Comparison of ENCODE assay signal across 8 cellular contexts in genomic region chr6:154606457-154606856, GRCh38.
A peak's percentile ranks its signal among the peaks of the same experiment; 100 is the strongest.
DNase-seq lines count a peak whose midpoint lies in the region; ATAC-seq lines count a peak whose summit lies in the region.

No MANE protein-coding gene starts in this region.

- H3K27me3 Mint-ChIP-seq in activated naive CD4-positive, alpha-beta T cell treated with anti-CD3 and anti-CD28 coated beads, Interleukin-2, amount 10 ng/mL, durations not matched to agents 7 days and 5 days = peaks cover 6% of the 10 kb centered on the region

- H3K36me3 Mint-ChIP-seq in activated naive CD4-positive, alpha-beta T cell treated with anti-CD3 and anti-CD28 coated beads, Interleukin-2, amount 10 ng/mL, durations not matched to agents 7 days and 5 days = no peaks in the 10 kb centered on the region

- H3K27ac Mint-ChIP-seq in activated naive CD4-positive, alpha-beta T cell treated with anti-CD3 and anti-CD28 coated beads, Interleukin-2, amount 10 ng/mL, durations not matched to agents 7 days and 5 days = no peak overlapping the region

- peak; percentile 64 for ATAC-seq in HG03575 (IDR thresholded peaks at IDR 0.05; ENCODE audit: extremely low read depth, insufficient number of reproducible peaks, low FRiP score, unreplicated experiment)

- CTCF ChIA-PET in activated naive CD4-positive, alpha-beta T cell treated with anti-CD3 and anti-CD28 coated beads, Interleukin-2, amount 10 ng/mL, durations not matched to agents 7 days and 5 days (lab: Charles Lee) = no interaction called here

- peak; percentile 76 for DNase-seq in activated gamma-delta T cell treated with anti-CD3 and anti-CD28 coated beads, Interleukin-2, amount 50 U/mL, for 16 hours (ENCODE audit: low read depth)
- DNase-seq in activated gamma-delta T cell (lab: John Stamatoyannopoulos, UW) (no peak), iPS-NIHi7 (ENCODE audit: extremely low spot score) (no peak), HK-2 (ENCODE audit: unreplicated experiment) (no peak), LoVo (ENCODE audit: low spot score) (no peak)
- DNase-seq in activated naive CD4-positive, alpha-beta T cell treated with anti-CD3 and anti-CD28 coated beads, Interleukin-2, amount 10 ng/mL, durations not matched to agents 7 days and 5 days = peak; percentile 39
- DNase-seq in stimulated activated CD8-positive, alpha-beta memory T cell treated with anti-CD3 and anti-CD28 coated beads, Interleukin-15, amount 100 ng/mL, for 4 hours (ENCODE audit: low read depth in 2 of 2) = peak; percentile 55 to 66

- peaks cover 8% of the 10 kb centered on the region for H3K4me1 Mint-ChIP-seq in activated naive CD4-positive, alpha-beta T cell treated with anti-CD3 and anti-CD28 coated beads, Interleukin-2, amount 10 ng/mL, durations not matched to agents 7 days and 5 days

- no peak overlapping the region for H3K4me3 Mint-ChIP-seq in activated naive CD4-positive, alpha-beta T cell treated with anti-CD3 and anti-CD28 coated beads, Interleukin-2, amount 10 ng/mL, durations not matched to agents 7 days and 5 days

- H3K9me3 Mint-ChIP-seq in activated naive CD4-positive, alpha-beta T cell treated with anti-CD3 and anti-CD28 coated beads, Interleukin-2, amount 10 ng/mL, durations not matched to agents 7 days and 5 days = no peaks in the 10 kb centered on the region

Comparison
In these comparisons a context has a peak if more than half of its experiments do, and no peak if none do; other contexts are left out.
1. DNase-seq: peak in activated gamma-delta T cell treated with anti-CD3 and anti-CD28 coated beads, Interleukin-2, amount 50 U/mL, for 16 hours (single experiment), activated naive CD4-positive, alpha-beta T cell treated with anti-CD3 and anti-CD28 coated beads, Interleukin-2, amount 10 ng/mL, durations not matched to agents 7 days and 5 days (single experiment) and stimulated activated CD8-positive, alpha-beta memory T cell treated with anti-CD3 and anti-CD28 coated beads, Interleukin-15, amount 100 ng/mL, for 4 hours (2 of 2); none in activated gamma-delta T cell (single experiment), iPS-NIHi7 (single experiment), HK-2 (single experiment) and LoVo (single experiment).